Comparison of ENCODE assay signal across 10 cellular contexts in genomic region chr2:109242654-109243331, GRCh38.
DNase-seq lines count a peak whose midpoint lies in the region; ATAC-seq and TF ChIP-seq lines count a peak whose summit lies in the region.
"Had no signal": no experiment of that assay in that cellular context is flagged by ENCODE, and none has a peak within 500 bp of the region (broad histone marks: within the 10 kb centered on the region; RNA-seq: fewer than 3 reads in every experiment).

No MANE protein-coding gene starts in this region.

- POLR2A ChIA-PET in RWPE1 (lab: Yijun Ruan, JAX; ENCODE audit: low non-redundant PET): no interaction called here

- peaks cover 58% of the 10 kb centered on the region for H3K4me1 ChIP-seq in osteoblast (ENCODE audit: insufficient read depth, low read length)

- no peaks in the 10 kb centered on the region for H3K9me3 ChIP-seq in osteoblast (ENCODE audit: low read depth, low read length)

- H2AFZ ChIP-seq in osteoblast (ENCODE audit: low read length): no peak overlapping the region

- DNase-seq in AG10803 (ENCODE audit: low read depth) (peak; percentile 96), RWPE1 (ENCODE audit: low spot score) (peak; percentile 50), fibroblast of mammary gland (ENCODE audit: low read depth) (peak; percentile 93), osteoblast (ENCODE audit: insufficient read length, low spot score, missing footprints) (peak; percentile 88), NCI-H1694 treated with DMSO at 0.1 percent for 48 hours (lab: John Stamatoyannopoulos, UW) (no peak)
- no peak for DNase-seq in activated naive CD8-positive, alpha-beta T cell treated with anti-CD3 and anti-CD28 coated beads for 36 hours
- DNase-seq: DND-41, midbrain had no signal

- no peaks in the 10 kb centered on the region for H3K36me3 ChIP-seq in osteoblast (ENCODE audit: insufficient read depth, low read length)

- H3K4me3 ChIP-seq in AG10803 (ENCODE audit: low read length): peak overlapping the region; percentile 33
- no peak overlapping the region for H3K4me3 ChIP-seq in fibroblast of mammary gland (ENCODE audit: control insufficient read depth, low read depth, low read length)
- peak overlapping the region; percentile 19 for H3K4me3 ChIP-seq in osteoblast (ENCODE audit: insufficient read depth, low read length)

- no peaks in the 10 kb centered on the region for H3K27me3 Mint-ChIP-seq in activated naive CD8-positive, alpha-beta T cell treated with anti-CD3 and anti-CD28 coated beads for 36 hours

- H3K79me2 ChIP-seq in osteoblast (ENCODE audit: insufficient read depth, low read length): peaks cover 59% of the 10 kb centered on the region

- H3K9me3 Mint-ChIP-seq in activated naive CD8-positive, alpha-beta T cell treated with anti-CD3 and anti-CD28 coated beads for 36 hours: no peaks in the 10 kb centered on the region

- ATAC-seq in HG03520 (IDR thresholded peaks at IDR 0.05; ENCODE audit: unreplicated experiment): no peak
- no peak for ATAC-seq in HG02973 (IDR thresholded peaks at IDR 0.05; ENCODE audit: unreplicated experiment)

- H3K27me3 ChIP-seq in osteoblast (ENCODE audit: insufficient read depth, low read length): no peaks in the 10 kb centered on the region

- no peak overlapping the region for H3K27ac Mint-ChIP-seq in activated naive CD8-positive, alpha-beta T cell treated with anti-CD3 and anti-CD28 coated beads for 36 hours

- no peaks in the 10 kb centered on the region for H3K36me3 Mint-ChIP-seq in activated naive CD8-positive, alpha-beta T cell treated with anti-CD3 and anti-CD28 coated beads for 36 hours

- peaks cover 8% of the 10 kb centered on the region for H4K20me1 ChIP-seq in osteoblast (ENCODE audit: insufficient read depth, low read length)

- CTCF ChIA-PET in RWPE1 (lab: Yijun Ruan, JAX): no interaction called here

- H3K27ac ChIP-seq in RWPE1 (peak overlapping the region; percentile 93), osteoblast (ENCODE audit: low read depth, low read length) (peak overlapping the region; percentile 80)

- peaks cover 19% of the 10 kb centered on the region for H3K4me1 Mint-ChIP-seq in activated naive CD8-positive, alpha-beta T cell treated with anti-CD3 and anti-CD28 coated beads for 36 hours

- peak overlapping the region; percentile 70 for H3K4me2 ChIP-seq in osteoblast (ENCODE audit: insufficient read depth, low read length)

- H3K4me3 Mint-ChIP-seq in activated naive CD8-positive, alpha-beta T cell treated with anti-CD3 and anti-CD28 coated beads for 36 hours: no peak overlapping the region

- TF ChIP-seq CTCF in AG10803 (conservative IDR thresholded peaks at IDR 0.05; ENCODE audit: low read length) (no peak), RWPE1 (conservative IDR thresholded peaks at IDR 0.05; ENCODE audit: low read depth) (no peak), fibroblast of mammary gland (conservative IDR thresholded peaks at IDR 0.05; ENCODE audit: control insufficient read depth, insufficient read depth, low read depth, low read length) (no peak), osteoblast (IDR thresholded peaks at IDR 0.05; ENCODE audit: extremely low read depth, low read depth, low read length) (no peak)

Comparison
In these comparisons a context has a peak if more than half of its experiments do, and no peak if none do; other contexts are left out.
1. DNase-seq: peak in AG10803 (single experiment), RWPE1 (single experiment), fibroblast of mammary gland (single experiment) and osteoblast (single experiment); none in activated naive CD8-positive, alpha-beta T cell treated with anti-CD3 and anti-CD28 coated beads for 36 hours (single experiment) and NCI-H1694 treated with DMSO at 0.1 percent for 48 hours (single experiment).